31 cellular contexts compared by ENCODE assay signal in the genomic region with DNA sequence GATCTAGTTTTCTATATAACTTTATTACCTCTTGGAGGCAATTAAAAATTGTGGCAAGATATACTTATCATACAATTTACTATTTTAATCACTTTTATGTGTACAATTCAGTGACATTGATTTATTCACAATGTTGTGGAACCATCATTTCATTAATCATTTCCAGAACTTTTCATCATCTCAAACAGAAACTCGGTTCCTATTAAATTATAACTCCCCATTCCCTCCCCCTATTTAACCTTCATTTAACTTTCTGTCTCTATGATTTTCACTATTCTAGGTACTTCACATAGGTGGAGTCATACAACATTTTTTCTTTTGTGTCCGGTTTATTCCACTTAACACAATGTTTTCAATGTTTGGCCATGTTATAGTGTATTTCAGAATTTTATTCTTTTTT.
"Had no signal": no experiment of that assay in that cellular context is flagged by ENCODE, and none has a peak within 500 bp of the region (broad histone marks: within the 10 kb centered on the region; RNA-seq: fewer than 3 reads in every experiment).

No MANE protein-coding gene starts in this region.

- H3K4me3 Mint-ChIP-seq: activated CD4-positive, alpha-beta memory T cell treated with anti-CD3 and anti-CD28 coated beads for 36 hours; activated CD4-positive, alpha-beta T cell treated with anti-CD3 and anti-CD28 coated beads for 36 hours; activated CD4-positive, alpha-beta T cell treated with anti-CD3 and anti-CD28 coated beads, Interleukin-2, amount 10 ng/mL, durations not matched to agents 24 days and 14 days; activated naive CD8-positive, alpha-beta T cell; activated T-cell treated with anti-CD3 and anti-CD28 coated beads, Interleukin-2, amount 50 U/mL, for 24 hours; activated T-helper 17 cell treated with anti-CD3 and anti-CD28 coated beads, Interleukin-2, amount 50 U/mL, for 72 hours; central memory CD8-positive, alpha-beta T cell; dendritic cell treated with granulocyte-macrophage colony-stimulating factor and Interleukin-4, amounts not matched to agents 40 ng/mL and 50 ng/mL, for 4 days; effector memory CD8-positive, alpha-beta T cell had no signal

- H3K9me3 Mint-ChIP-seq: activated CD4-positive, alpha-beta memory T cell treated with anti-CD3 and anti-CD28 coated beads for 36 hours; activated T-cell treated with anti-CD3 and anti-CD28 coated beads, Interleukin-2, amount 50 U/mL, for 24 hours; activated T-helper 17 cell treated with anti-CD3 and anti-CD28 coated beads, Interleukin-2, amount 50 U/mL, for 72 hours; central memory CD8-positive, alpha-beta T cell; dendritic cell treated with granulocyte-macrophage colony-stimulating factor and Interleukin-4, amounts not matched to agents 40 ng/mL and 50 ng/mL, for 4 days; effector memory CD8-positive, alpha-beta T cell had no signal

- DNase-seq: activated CD4-positive, alpha-beta memory T cell treated with anti-CD3 and anti-CD28 coated beads for 36 hours; activated CD4-positive, alpha-beta T cell treated with anti-CD3 and anti-CD28 coated beads for 36 hours; activated CD4-positive, alpha-beta T cell treated with anti-CD3 and anti-CD28 coated beads, Interleukin-2, amount 10 ng/mL, durations not matched to agents 24 days and 14 days; activated CD4-positive, CD25-positive, alpha-beta regulatory T cell; activated CD4-positive, CD25-positive, alpha-beta regulatory T cell treated with anti-CD3 and anti-CD28 coated beads, Interleukin-2, amount 50 U/mL, for 72 hours; activated CD8-positive, alpha-beta memory T cell treated with anti-CD3 and anti-CD28 coated beads, Interleukin-2, amount 50 U/mL, for 48 hours; activated effector memory CD4-positive, alpha-beta T cell treated with Interleukin-2 at 50 U/mL for 16 hours; activated gamma-delta T cell treated with Interleukin-2 at 50 U/mL for 16 hours; activated naive CD4-positive, alpha-beta T cell treated with anti-CD3 and anti-CD28 coated beads, Interleukin-2, amount 50 U/mL, for 16 hours; activated naive CD4-positive, alpha-beta T cell treated with Interleukin-2 at 50 U/mL for 16 hours; activated T-cell treated with anti-CD3 and anti-CD28 coated beads for 4 hours; activated T-cell treated with anti-CD3 and anti-CD28 coated beads, Interleukin-2, amount 50 U/mL, for 24 hours; amniotic stem cell; anterior cingulate cortex; brain microvascular endothelial cell; dorsolateral prefrontal cortex; effector CD4-positive, alpha-beta T cell; effector memory CD8-positive, alpha-beta T cell; erythroblast; foreskin keratinocyte; gastrocnemius medialis; glutamatergic neuron; T-helper 2 cell had no signal

- H3K9me3 ChIP-seq: esophagus muscularis mucosa, gastrocnemius medialis had no signal

- H3K36me3 Mint-ChIP-seq: activated CD4-positive, alpha-beta memory T cell treated with anti-CD3 and anti-CD28 coated beads for 36 hours; activated naive CD8-positive, alpha-beta T cell had no signal

- H3K36me3 ChIP-seq: brain microvascular endothelial cell, esophagus muscularis mucosa, gastrocnemius medialis had no signal

- H3K4me1 Mint-ChIP-seq: activated CD4-positive, alpha-beta T cell treated with anti-CD3 and anti-CD28 coated beads for 36 hours; activated CD4-positive, alpha-beta T cell treated with anti-CD3 and anti-CD28 coated beads, Interleukin-2, amount 10 ng/mL, durations not matched to agents 24 days and 14 days; activated T-helper 17 cell treated with anti-CD3 and anti-CD28 coated beads, Interleukin-2, amount 50 U/mL, for 72 hours; central memory CD8-positive, alpha-beta T cell had no signal

- ATAC-seq: activated CD4-positive, alpha-beta T cell treated with anti-CD3 and anti-CD28 coated beads for 36 hours; activated T-helper 17 cell treated with anti-CD3 and anti-CD28 coated beads, Interleukin-2, amount 50 U/mL, for 72 hours; effector memory CD8-positive, alpha-beta T cell; foreskin keratinocyte; gastrocnemius medialis had no signal

- H3K4me1 ChIP-seq: foreskin keratinocyte, gastrocnemius medialis had no signal

- H3K27ac ChIP-seq: brain microvascular endothelial cell, coronary artery, dorsolateral prefrontal cortex, esophagus muscularis mucosa, foreskin keratinocyte, gastrocnemius medialis had no signal

- FAIRE-seq: astrocyte, bronchial epithelial cell had no signal

- H3K4me3 ChIP-seq: coronary artery, dorsolateral prefrontal cortex, esophagus muscularis mucosa, gastrocnemius medialis had no signal

- H3K27me3 ChIP-seq: brain microvascular endothelial cell, esophagus muscularis mucosa, gastrocnemius medialis had no signal

- H3K27ac Mint-ChIP-seq: activated CD4-positive, alpha-beta memory T cell treated with anti-CD3 and anti-CD28 coated beads for 36 hours; activated CD4-positive, alpha-beta T cell treated with anti-CD3 and anti-CD28 coated beads for 36 hours; activated CD4-positive, alpha-beta T cell treated with anti-CD3 and anti-CD28 coated beads, Interleukin-2, amount 10 ng/mL, durations not matched to agents 24 days and 14 days; activated naive CD8-positive, alpha-beta T cell; activated T-cell treated with anti-CD3 and anti-CD28 coated beads, Interleukin-2, amount 50 U/mL, for 24 hours; activated T-helper 17 cell treated with anti-CD3 and anti-CD28 coated beads, Interleukin-2, amount 50 U/mL, for 72 hours; dendritic cell treated with granulocyte-macrophage colony-stimulating factor and Interleukin-4, amounts not matched to agents 40 ng/mL and 50 ng/mL, for 4 days; effector memory CD8-positive, alpha-beta T cell had no signal
